Comparison of ENCODE assay signal across 8 cellular contexts in genomic region chr2:156589381-156590079, GRCh38.
A peak's percentile ranks its signal among the peaks of the same experiment; 100 is the strongest.
DNase-seq lines count a peak whose midpoint lies in the region; ATAC-seq and TF ChIP-seq lines count a peak whose summit lies in the region.

No MANE protein-coding gene starts in this region.

- H3K27ac ChIP-seq in heart left ventricle = no peak overlapping the region

- no peak overlapping the region for H3K4me3 ChIP-seq in heart left ventricle

- H3K9me3 ChIP-seq in heart left ventricle = no peaks in the 10 kb centered on the region

- peak; percentile 82 for ATAC-seq in GM18498 (IDR thresholded peaks at IDR 0.05; ENCODE audit: unreplicated experiment)
- peak; percentile 77 for ATAC-seq in HG02870 (IDR thresholded peaks at IDR 0.05; ENCODE audit: unreplicated experiment)
- peak in 3 of 4 donors; percentile 36 to 55 (median 45) for ATAC-seq in heart left ventricle

- peak; percentile 66 for TF ChIP-seq CTCF in CD14-positive monocyte (IDR thresholded peaks at IDR 0.05)
- TF ChIP-seq CTCF in heart left ventricle (IDR thresholded peaks at IDR 0.05) = peak; percentile 31 to 71 (median 58)

- peaks cover 5% of the 10 kb centered on the region for H3K4me1 Mint-ChIP-seq in CD14-positive monocyte

- DNase-seq in CD14-positive monocyte (ENCODE audit: low spot score) (no peak), NCI-H2227 (lab: John Stamatoyannopoulos, UW; ENCODE audit: unreplicated experiment) (peak; percentile 52), heart left ventricle (peak in 1 of 5 donors; percentile 6), smooth muscle cell of the brain vasculature (ENCODE audit: low read depth, low spot score) (peak; percentile 33)
- peak; percentile 18 for DNase-seq in activated CD8-positive, alpha-beta memory T cell treated with anti-CD3 and anti-CD28 coated beads, Interleukin-2, amount 50 U/mL, for 4 hours
- DNase-seq in activated effector memory CD4-positive, alpha-beta T cell treated with anti-CD3 and anti-CD28 coated beads, Interleukin-2, amount 50 U/mL, for 16 hours = no peak

- intact Hi-C loops in CD14-positive monocyte (cut with micrococcal nuclease) (no loop called here), heart left ventricle (cut with DNase I) (loop anchor here (2.0 to 10.0 kb wide), 16 partner anchors 152 to 1215 kb away; partner anchors contain the start of genes GPD2 (in 5 of the 10) and NR4A2 (in 3 of the 10))

- H3K27me3 Mint-ChIP-seq in CD14-positive monocyte (ENCODE audit: low read depth in 3 of 3) = peaks cover 0 to 2% (median 0%) of the 10 kb centered on the region in 3 donors

- H3K36me3 ChIP-seq in heart left ventricle = peaks cover 0 to 8% (median under 1%) of the 10 kb centered on the region in 9 donors

- H3K4me1 ChIP-seq in heart left ventricle = peaks cover 0 to 7% (median 0%) of the 10 kb centered on the region in 12 donors

- peaks cover 24 to 26% of the 10 kb centered on the region in 2 donors for H3K36me3 Mint-ChIP-seq in CD14-positive monocyte

- H3K9me3 Mint-ChIP-seq in CD14-positive monocyte = no peaks in the 10 kb centered on the region

- no peak for TF ChIP-seq POLR2A in heart left ventricle (IDR thresholded peaks at IDR 0.05)

- no peaks in the 10 kb centered on the region for H3K27me3 ChIP-seq in heart left ventricle

- no peak overlapping the region for H3K4me3 Mint-ChIP-seq in CD14-positive monocyte

- no peak overlapping the region for H3K27ac Mint-ChIP-seq in CD14-positive monocyte

- 36 to 43% (median 38%) methylated on average over 10 of the region's 10 CpGs for WGBS in heart left ventricle, 4 donors

Comparison
In these comparisons a context has a peak if more than half of its experiments do, and no peak if none do; other contexts are left out.
1. DNase-seq: peak in NCI-H2227 (single experiment), activated CD8-positive, alpha-beta memory T cell treated with anti-CD3 and anti-CD28 coated beads, Interleukin-2, amount 50 U/mL, for 4 hours (single experiment) and smooth muscle cell of the brain vasculature (single experiment); none in CD14-positive monocyte (single experiment) and activated effector memory CD4-positive, alpha-beta T cell treated with anti-CD3 and anti-CD28 coated beads, Interleukin-2, amount 50 U/mL, for 16 hours (single experiment).
2. intact Hi-C loops: an anchor here in heart left ventricle (2.0 to 10.0 kb wide); none called in CD14-positive monocyte.
3. Peak in every context shown above with its lines, with median percentiles within 50 percentile points of each other: ATAC-seq.